Comparison of ENCODE assay signal across 31 cellular contexts in genomic region chr2:208227581-208228232, GRCh38. TPM values are rescaled to one million over a fixed set of nuclear protein-coding genes. Genes with fewer than 3 reads are reported as not detected.
"Had no signal": no experiment of that assay in that cellular context is flagged by ENCODE, and none has a peak within 500 bp of the region (broad histone marks: within the 10 kb centered on the region; RNA-seq: fewer than 3 reads in every experiment).

No MANE protein-coding gene starts in this region.

- H2AFZ ChIP-seq: parathyroid adenoma had no signal

- H3K27ac Mint-ChIP-seq: dendritic cell treated with granulocyte-macrophage colony-stimulating factor and Interleukin-4, amounts not matched to agents 40 ng/mL and 50 ng/mL, for 4 days; endodermal cell; mesothelial cell of epicardium; naive B cell; natural killer cell treated with Interleukin-12 subunit alpha and Interleukin-12 subunit beta and Interleukin-15 and Interleukin-18, amount 100 ng/mL, for 72 hours; progenitor cell of endocrine pancreas; stimulated activated naive B cell treated with anti-CD40 and anti-IgM and Interleukin-4, amounts not matched to agents 10 μg/mL and 1 μg/mL and 100 μg/mL, for 72 hours had no signal

- H3K4me3 Mint-ChIP-seq: dendritic cell treated with granulocyte-macrophage colony-stimulating factor and Interleukin-4, amounts not matched to agents 40 ng/mL and 50 ng/mL, for 4 days; endodermal cell; mesothelial cell of epicardium; naive B cell; natural killer cell treated with Interleukin-12 subunit alpha and Interleukin-12 subunit beta and Interleukin-15 and Interleukin-18, amount 100 ng/mL, for 72 hours; neural crest cell; stimulated activated naive B cell treated with anti-CD40 and anti-IgM and Interleukin-4, amounts not matched to agents 10 μg/mL and 1 μg/mL and 100 μg/mL, for 72 hours had no signal

- H3K4me2 ChIP-seq: smooth muscle cell had no signal

- H3K4me1 ChIP-seq: colonic mucosa, gastrocnemius medialis, parathyroid adenoma, stomach, thyroid gland had no signal

- H3K9me3 ChIP-seq: colonic mucosa, gastrocnemius medialis, mucosa of descending colon, right lobe of liver, thyroid gland had no signal

- ATAC-seq: esophagus mucosa; gastrocnemius medialis; left ventricle myocardium superior; mucosa of descending colon; stimulated activated naive B cell treated with anti-CD40 and anti-IgM and Interleukin-4, amounts not matched to agents 10 μg/mL and 1 μg/mL and 100 μg/mL, for 72 hours had no signal

- H3K4me1 Mint-ChIP-seq: endodermal cell; naive B cell; neural crest cell; stimulated activated naive B cell treated with anti-CD40 and anti-IgM and Interleukin-4, amounts not matched to agents 10 μg/mL and 1 μg/mL and 100 μg/mL, for 72 hours had no signal

- H3K27me3 Mint-ChIP-seq: dendritic cell treated with granulocyte-macrophage colony-stimulating factor and Interleukin-4, amounts not matched to agents 40 ng/mL and 50 ng/mL, for 4 days; naive B cell; progenitor cell of endocrine pancreas had no signal

- H3K36me3 ChIP-seq: colonic mucosa, gastrocnemius medialis, right lobe of liver, stomach, thyroid gland had no signal

- H3K9ac ChIP-seq: parathyroid adenoma had no signal

- H3K27ac ChIP-seq: colonic mucosa, epithelial cell of prostate, gastrocnemius medialis, parathyroid adenoma, right lobe of liver, stomach, thyroid gland had no signal

- H3K4me3 ChIP-seq: colonic mucosa, gastrocnemius medialis, lung, mucosa of descending colon, right lobe of liver, smooth muscle cell, stomach, thyroid gland had no signal

- DNase-seq: colonic mucosa; effector CD8-positive, alpha-beta T cell; endodermal cell; foreskin fibroblast; gastrocnemius medialis; head of caudate nucleus; left ventricle myocardium superior; mesenchymal stem cell; mucosa of descending colon; naive B cell; right lobe of liver; stimulated activated CD4-positive, alpha-beta T cell treated with anti-CD3 and anti-CD28 coated beads, Interleukin-4, amount 100 ng/mL, for 4 hours; stimulated activated naive B cell treated with anti-CD40 and anti-IgM and Interleukin-4, amounts not matched to agents 10 μg/mL and 1 μg/mL and 100 μg/mL, for 72 hours; stomach; thyroid gland; trophoblast cell had no signal

- H3K27me3 ChIP-seq: colonic mucosa, gastrocnemius medialis, right lobe of liver, stomach, thyroid gland had no signal

RNA-seq across cellular contexts. Expression of gene C2orf80, which starts 37.9 kb away (rescaled TPM):
- total RNA-seq: chondrocyte; colonic mucosa; esophagus mucosa; gastrocnemius medialis; glomerular endothelial cell; left ventricle myocardium superior; mesothelial cell of epicardium; mucosa of descending colon; natural killer cell treated with Interleukin-12 subunit alpha and Interleukin-12 subunit beta and Interleukin-15 and Interleukin-18, amount 100 ng/mL, for 72 hours; osteoblast; progenitor cell of endocrine pancreas; right lobe of liver; smooth muscle cell; stomach; subcutaneous adipose tissue; thyroid gland had no signal
- polyA plus RNA-seq: keratinocyte, smooth muscle cell, stomach had no signal
